Comparison of ENCODE assay signal across 23 cellular contexts in genomic region chr22:48371391-48371790, GRCh38.
"Had no signal": no experiment of that assay in that cellular context is flagged by ENCODE, and none has a peak within 500 bp of the region (broad histone marks: within the 10 kb centered on the region; RNA-seq: fewer than 3 reads in every experiment).

No MANE protein-coding gene starts in this region.

- H3K9me3 ChIP-seq: esophagus muscularis mucosa, gastrocnemius medialis, heart right ventricle, left ventricle myocardium inferior, lower lobe of right lung, psoas muscle, right lobe of liver, thoracic aorta, transverse colon had no signal

- H3K4me3 ChIP-seq: esophagus muscularis mucosa, gastrocnemius medialis, heart right ventricle, left ventricle myocardium inferior, lower lobe of right lung, neural progenitor cell, psoas muscle, right lobe of liver, thoracic aorta, transverse colon had no signal

- H3K4me1 ChIP-seq: gastrocnemius medialis, heart right ventricle, left ventricle myocardium inferior, parathyroid adenoma, psoas muscle had no signal

- H3K36me3 ChIP-seq: esophagus muscularis mucosa, gastrocnemius medialis, heart right ventricle, left ventricle myocardium inferior, lower lobe of right lung, neural progenitor cell, right lobe of liver, thoracic aorta, transverse colon had no signal

- H3K27me3 ChIP-seq: right lobe of liver, transverse colon had no signal

- H3K36me3 Mint-ChIP-seq: memory B cell; natural killer cell treated with Interleukin-12 subunit alpha and Interleukin-12 subunit beta and Interleukin-15 and Interleukin-18, amount 100 ng/mL, for 72 hours; neural progenitor cell; stimulated activated naive B cell treated with anti-CD40 and anti-IgM and Interleukin-4, amounts not matched to agents 10 μg/mL and 1 μg/mL and 100 μg/mL, for 72 hours had no signal

- H3K4me3 Mint-ChIP-seq: memory B cell; natural killer cell treated with Interleukin-12 subunit alpha and Interleukin-12 subunit beta and Interleukin-15 and Interleukin-18, amount 100 ng/mL, for 72 hours; neural progenitor cell; stimulated activated naive B cell treated with anti-CD40 and anti-IgM and Interleukin-4, amounts not matched to agents 10 μg/mL and 1 μg/mL and 100 μg/mL, for 72 hours; stimulated activated naive CD8-positive, alpha-beta T cell treated with anti-CD3 and anti-CD28 coated beads, Interleukin-15, amount 100 ng/mL, for 72 hours had no signal

- DNase-seq: effector memory CD4-positive, alpha-beta T cell; gastrocnemius medialis; heart right ventricle; left ventricle myocardium inferior; lower lobe of right lung; midbrain; nucleus accumbens; psoas muscle; retina; right lobe of liver; stimulated activated CD4-positive, alpha-beta T cell treated with anti-CD3 and anti-CD28 coated beads, Interleukin-2, amount 100 ng/mL, for 24 hours; stimulated activated CD4-positive, alpha-beta T cell treated with anti-CD3 and anti-CD28 coated beads, Interleukin-4, amount 100 ng/mL, for 4 hours; stimulated activated naive B cell treated with anti-CD40 and anti-IgM and Interleukin-4, amounts not matched to agents 10 μg/mL and 1 μg/mL and 100 μg/mL, for 72 hours; stimulated activated naive CD8-positive, alpha-beta T cell treated with anti-CD3 and anti-CD28 coated beads, Interleukin-15, amount 100 ng/mL, for 72 hours; substantia nigra; transverse colon had no signal

- H3K4me1 Mint-ChIP-seq: memory B cell; stimulated activated naive CD8-positive, alpha-beta T cell treated with anti-CD3 and anti-CD28 coated beads, Interleukin-15, amount 100 ng/mL, for 72 hours had no signal

- H3K9me3 Mint-ChIP-seq: natural killer cell treated with Interleukin-12 subunit alpha and Interleukin-12 subunit beta and Interleukin-15 and Interleukin-18, amount 100 ng/mL, for 72 hours; neural progenitor cell; stimulated activated naive B cell treated with anti-CD40 and anti-IgM and Interleukin-4, amounts not matched to agents 10 μg/mL and 1 μg/mL and 100 μg/mL, for 72 hours; stimulated activated naive CD8-positive, alpha-beta T cell treated with anti-CD3 and anti-CD28 coated beads, Interleukin-15, amount 100 ng/mL, for 72 hours had no signal

- ATAC-seq: gastrocnemius medialis; heart right ventricle; lower lobe of right lung; natural killer cell treated with Interleukin-12 subunit alpha and Interleukin-12 subunit beta and Interleukin-15 and Interleukin-18, amount 100 ng/mL, for 72 hours; psoas muscle; stimulated activated naive B cell treated with anti-CD40 and anti-IgM and Interleukin-4, amounts not matched to agents 10 μg/mL and 1 μg/mL and 100 μg/mL, for 72 hours; stimulated activated naive CD8-positive, alpha-beta T cell treated with anti-CD3 and anti-CD28 coated beads, Interleukin-15, amount 100 ng/mL, for 72 hours had no signal

- H3K27ac ChIP-seq: epithelial cell of prostate, esophagus muscularis mucosa, gastrocnemius medialis, heart right ventricle, left ventricle myocardium inferior, lower lobe of right lung, neural progenitor cell, parathyroid adenoma, psoas muscle, thoracic aorta, transverse colon had no signal

- H3K9ac ChIP-seq: neural progenitor cell, parathyroid adenoma had no signal

- H3K27ac Mint-ChIP-seq: memory B cell; neural progenitor cell; stimulated activated naive B cell treated with anti-CD40 and anti-IgM and Interleukin-4, amounts not matched to agents 10 μg/mL and 1 μg/mL and 100 μg/mL, for 72 hours; stimulated activated naive CD8-positive, alpha-beta T cell treated with anti-CD3 and anti-CD28 coated beads, Interleukin-15, amount 100 ng/mL, for 72 hours had no signal
